Comparison of ENCODE assay signal across 34 cellular contexts in the genomic region with DNA sequence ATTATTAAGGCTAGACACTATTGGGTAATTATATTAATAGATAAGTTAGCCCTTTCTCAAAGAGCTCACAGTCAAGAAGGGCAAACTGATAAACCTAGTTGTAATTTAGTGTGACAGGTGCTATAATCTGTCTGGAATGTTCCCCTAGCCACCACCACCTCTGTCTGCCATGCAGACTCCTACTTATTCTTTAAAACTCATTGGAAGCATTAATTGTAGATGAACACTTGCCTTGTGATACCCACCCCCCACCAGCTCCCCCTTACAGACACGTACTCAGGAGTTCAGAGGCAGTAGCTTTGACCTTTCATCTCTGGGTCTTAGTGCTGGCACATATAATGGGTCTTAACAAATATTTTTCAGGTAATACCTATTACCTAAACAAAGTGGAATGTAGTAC.
"Had no signal": no experiment of that assay in that cellular context is flagged by ENCODE, and none has a peak within 500 bp of the region (broad histone marks: within the 10 kb centered on the region; RNA-seq: fewer than 3 reads in every experiment).

No MANE protein-coding gene starts in this region.

- H3K27ac ChIP-seq: cardiac muscle cell, KMS-11, Peyer's patch, VCaP had no signal

- H3K9me3 ChIP-seq: Peyer's patch had no signal

- H3K4me3 ChIP-seq: cardiac muscle cell, Peyer's patch had no signal

- DNase-seq: activated B cell treated with CpG ODN at 0.5 μM for 24 hours; activated CD4-positive, alpha-beta memory T cell treated with anti-CD3 and anti-CD28 coated beads for 36 hours; activated CD4-positive, alpha-beta T cell treated with anti-CD3 and anti-CD28 coated beads for 4 hours; activated CD4-positive, alpha-beta T cell treated with anti-CD3 and anti-CD28 coated beads, Interleukin-2, amount 50 U/mL, for 1 hour; activated CD4-positive, CD25-positive, alpha-beta regulatory T cell treated with anti-CD3 and anti-CD28 coated beads, Interleukin-2, amount 50 U/mL, for 72 hours; activated CD8-positive, alpha-beta memory T cell treated with anti-CD3 and anti-CD28 coated beads, Interleukin-2, amount 50 U/mL, for 4 hours; activated effector memory CD4-positive, alpha-beta T cell treated with anti-CD3 and anti-CD28 coated beads, Interleukin-2, amount 50 U/mL, for 16 hours; activated naive CD4-positive, alpha-beta T cell; activated naive CD4-positive, alpha-beta T cell treated with anti-CD3 and anti-CD28 coated beads, Interleukin-2, amount 50 U/mL, for 16 hours; activated naive CD8-positive, alpha-beta T cell treated with anti-CD3 and anti-CD28 coated beads for 36 hours; activated T-cell treated with anti-CD3 and anti-CD28 coated beads for 4 hours; activated T-cell treated with anti-CD3 and anti-CD28 coated beads, Interleukin-2, amount 50 U/mL, for 48 hours; amniotic stem cell; aorta; NCI-H1092 treated with DMSO at 0.1 percent for 48 hours; NCI-H1417; NCI-H146; NCI-H187; NCI-H2081; NCI-H345; NCI-H524 treated with DMSO at 0.1 percent for 48 hours; PC-3; Peyer's patch; RPMI8226; SIG-M5; SW 1271; T-helper 1 cell; T-helper 2 cell; T-helper 9 cell had no signal

- H3K27me3 ChIP-seq: cardiac muscle cell, Peyer's patch had no signal

- H3K9ac ChIP-seq: KMS-11 had no signal

- H3K36me3 ChIP-seq: cardiac muscle cell, Peyer's patch had no signal

- H3K4me1 ChIP-seq: Peyer's patch had no signal

- ATAC-seq: activated T-helper 17 cell treated with anti-CD3 and anti-CD28 coated beads, Interleukin-2, amount 50 U/mL, for 72 hours; PC-3; Right ventricle myocardium inferior had no signal

- H3K4me2 ChIP-seq: KMS-11 had no signal
